Comparison of ENCODE assay signal across 8 cellular contexts in the genomic region with DNA sequence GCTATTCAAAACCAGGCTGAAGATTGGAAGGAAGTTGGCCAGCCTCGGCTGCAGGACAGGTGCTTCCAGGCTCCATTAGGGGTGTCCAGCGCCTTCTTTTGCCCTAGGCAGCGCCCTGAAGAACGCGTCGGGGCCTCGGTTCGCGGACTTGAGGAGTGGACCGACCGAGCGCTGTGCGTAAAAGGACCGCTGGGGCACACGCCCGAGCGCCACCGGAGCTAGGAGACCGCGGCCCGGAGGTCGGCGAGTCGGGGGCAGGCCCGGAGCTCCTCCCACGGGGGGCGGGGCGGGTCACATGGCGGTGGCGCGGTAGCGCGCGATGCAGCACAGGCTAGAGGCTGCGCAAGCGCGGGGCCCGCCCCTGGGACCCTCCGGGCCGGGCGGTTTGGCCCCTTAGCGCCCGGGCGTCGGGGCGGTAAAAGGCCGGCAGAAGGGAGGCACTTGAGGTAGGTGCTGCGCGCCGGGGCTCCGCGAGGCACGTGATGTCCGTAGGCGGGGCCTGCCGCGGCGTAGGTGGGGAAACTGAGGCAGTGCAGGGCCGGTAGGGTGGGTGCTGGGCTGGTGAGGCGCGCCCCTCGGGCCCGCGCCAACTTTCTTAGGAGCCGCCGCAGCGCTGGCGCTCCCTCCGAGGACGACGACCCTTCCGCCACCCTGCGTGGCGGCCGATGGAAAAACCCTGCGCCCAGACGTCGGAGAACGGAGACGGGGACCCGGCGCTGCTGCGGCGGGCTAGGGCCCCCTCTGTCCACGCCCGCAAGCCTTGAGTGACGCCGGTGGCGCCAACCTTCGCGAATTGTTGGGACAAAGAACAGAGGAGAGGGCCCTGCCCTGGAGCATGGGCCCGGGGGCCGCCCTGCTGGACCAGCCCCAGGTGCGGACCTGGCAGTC. TPM values are rescaled to one million over a fixed set of nuclear protein-coding genes. Genes with fewer than 3 reads are reported as not detected.
DNase-seq lines count a peak whose midpoint lies in the region; ATAC-seq and TF ChIP-seq lines count a peak whose summit lies in the region.

A gene with protein sequence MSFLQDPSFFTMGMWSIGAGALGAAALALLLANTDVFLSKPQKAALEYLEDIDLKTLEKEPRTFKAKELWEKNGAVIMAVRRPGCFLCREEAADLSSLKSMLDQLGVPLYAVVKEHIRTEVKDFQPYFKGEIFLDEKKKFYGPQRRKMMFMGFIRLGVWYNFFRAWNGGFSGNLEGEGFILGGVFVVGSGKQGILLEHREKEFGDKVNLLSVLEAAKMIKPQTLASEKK (plus strand): TSS at position 354 of the 888 bp plus-strand sequence. CDS start 11,917 bp downstream, outside the sequence.

- peak within 1 kb of the TSS; percentile 75 to 80 for H3K9ac ChIP-seq in stomach smooth muscle (ENCODE audit: low read length in 2 of 2)

- H3K27ac ChIP-seq in Peyer's patch (peak within 1 kb of the TSS; percentile 72 to 89 (median 77)), stomach smooth muscle (ENCODE audit: low read length) (peak within 1 kb of the TSS; percentile 64)

- H3K4me1 ChIP-seq in Peyer's patch, result peaks cover 0 to 45% (median 0%) of the 10 kb centered on the region in 4 donors
- H3K4me1 ChIP-seq in neuron (ENCODE audit: insufficient read depth, low read length), result peaks cover 26% of the 10 kb centered on the region
- peaks cover 41% of the 10 kb centered on the region for H3K4me1 ChIP-seq in stomach smooth muscle (ENCODE audit: control insufficient read depth, insufficient read depth, low read length)

- peak within 1 kb of the TSS; percentile 74 for H2AFZ ChIP-seq in neuron (ENCODE audit: low read depth, low read length)

- H3K27me3 ChIP-seq in Peyer's patch (no peaks in the 10 kb centered on the region), neuron (ENCODE audit: insufficient read depth, low read length) (no peaks in the 10 kb centered on the region), stomach smooth muscle (ENCODE audit: control insufficient read depth in 1 of 2, insufficient read depth in 2 of 2, low read length in 2 of 2) (no peaks in the 10 kb centered on the region)

- DNase-seq in COLO668 (lab: John Stamatoyannopoulos, UW; ENCODE audit: unreplicated experiment) (peak; percentile 86), Peyer's patch (peak; percentile 79 to 93 (median 90)), foreskin fibroblast (peak in 1 of 2 donors; percentile 60)
- DNase-seq in activated effector memory CD4-positive, alpha-beta T cell treated with anti-CD3 and anti-CD28 coated beads, Interleukin-2, amount 50 U/mL, for 16 hours, result peak; percentile 91

- H3K4me3 ChIP-seq in Peyer's patch (peak within 1 kb of the TSS; percentile 73 to 93 (median 90)), foreskin fibroblast (ENCODE audit: low read depth in 1 of 2, low read length in 2 of 2) (peak within 1 kb of the TSS; percentile 50 to 67), neuron (ENCODE audit: low read length) (peak within 1 kb of the TSS; percentile 66), stomach smooth muscle (ENCODE audit: low read length in 2 of 2) (peak within 1 kb of the TSS; percentile 78 to 83)

- H3K9me3 ChIP-seq in Peyer's patch, result no peaks in the 10 kb centered on the region
- H3K9me3 ChIP-seq in neuron (ENCODE audit: low read length), result no peaks in the 10 kb centered on the region
- no peaks in the 10 kb centered on the region for H3K9me3 ChIP-seq in stomach smooth muscle (ENCODE audit: control insufficient read depth in 2 of 2, low read length in 2 of 2)

- peak; percentile 97 for ATAC-seq in GM19438 (IDR thresholded peaks at IDR 0.05; ENCODE audit: low read depth, unreplicated experiment)
- peak; percentile 90 for ATAC-seq in HG03565 (IDR thresholded peaks at IDR 0.05; ENCODE audit: unreplicated experiment)

- peak in 1 of 6 experiments; percentile 21 for TF ChIP-seq CTCF in Peyer's patch (IDR thresholded peaks at IDR 0.05)
- no peak for TF ChIP-seq CTCF in foreskin fibroblast (IDR thresholded peaks at IDR 0.05; ENCODE audit: low read depth, low read length)

- H3K36me3 ChIP-seq in Peyer's patch, result no peaks in the 10 kb centered on the region
- peaks cover 5% of the 10 kb centered on the region for H3K36me3 ChIP-seq in neuron (ENCODE audit: insufficient read depth, low read length)
- H3K36me3 ChIP-seq in stomach smooth muscle (ENCODE audit: control insufficient read depth in 2 of 2, insufficient read depth in 2 of 2, low read length in 2 of 2), result no peaks in the 10 kb centered on the region

- TF ChIP-seq POLR2A in Peyer's patch (IDR thresholded peaks at IDR 0.05), result peak; percentile 48 to 54

RNA-seq across cellular contexts. Expression of the gene that starts here (rescaled TPM):
- total RNA-seq in Peyer's patch, result 10 to 100 TPM; 27.2 to 89.3 (median 60.3) TPM
